ENCODE assay signal across 8 cellular contexts in the genomic region with DNA sequence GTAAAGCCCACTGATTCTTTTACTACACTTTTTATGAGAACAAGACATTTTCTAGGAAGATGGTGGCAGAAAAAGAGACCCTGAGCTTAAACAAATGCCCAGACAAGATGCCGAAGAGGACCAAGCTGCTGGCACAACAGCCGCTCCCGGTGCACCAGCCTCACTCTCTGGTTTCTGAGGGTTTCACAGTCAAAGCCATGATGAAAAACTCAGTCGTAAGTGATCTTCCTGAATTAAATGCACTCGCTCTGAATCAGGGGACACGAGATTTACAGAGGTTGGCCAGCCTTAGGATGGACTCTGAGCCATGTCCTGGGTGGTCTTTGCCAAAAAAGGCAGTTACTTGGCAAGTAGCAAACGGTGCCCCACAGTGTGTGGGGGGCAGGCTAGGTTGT. TPM values are rescaled to one million over a fixed set of nuclear protein-coding genes. Genes with fewer than 3 reads are reported as not detected.
A peak's percentile ranks its signal among the peaks of the same experiment; 100 is the strongest.
DNase-seq lines count a peak whose midpoint lies in the region; ATAC-seq lines count a peak whose summit lies in the region.

No MANE protein-coding gene starts in this region.

- H3K27ac Mint-ChIP-seq in activated naive CD4-positive, alpha-beta T cell treated with anti-CD3 and anti-CD28 coated beads, Interleukin-2, amount 50 U/mL, for 72 hours: peak overlapping the region; percentile 86 to 89
- peak overlapping the region; percentile 89 to 93 for H3K27ac Mint-ChIP-seq in stimulated activated naive CD8-positive, alpha-beta T cell treated with anti-CD3 and anti-CD28 coated beads, Interleukin-15, amount 100 ng/mL, for 72 hours

- H3K27me3 Mint-ChIP-seq in stimulated activated naive CD8-positive, alpha-beta T cell treated with anti-CD3 and anti-CD28 coated beads, Interleukin-15, amount 100 ng/mL, for 72 hours: no peaks in the 10 kb centered on the region

- no peak for ATAC-seq in activated naive CD4-positive, alpha-beta T cell treated with anti-CD3 and anti-CD28 coated beads, Interleukin-2, amount 50 U/mL, for 72 hours
- ATAC-seq in stimulated activated naive CD8-positive, alpha-beta T cell treated with anti-CD3 and anti-CD28 coated beads, Interleukin-15, amount 100 ng/mL, for 72 hours: no peak
- ATAC-seq in GM21717 (IDR thresholded peaks at IDR 0.05; ENCODE audit: unreplicated experiment) (no peak), GM19351 (IDR thresholded peaks at IDR 0.05; ENCODE audit: unreplicated experiment) (no peak)

- DNase-seq in DMS53 (lab: John Stamatoyannopoulos, UW) (peak; percentile 68), DMS53 treated with DMSO at 0.1 percent for 48 hours (lab: John Stamatoyannopoulos, UW; ENCODE audit: unreplicated experiment) (no peak), inferior parietal cortex (ENCODE audit: extremely low spot score) (peak; percentile 49), LoVo (ENCODE audit: low spot score) (no peak)
- DNase-seq in activated naive CD4-positive, alpha-beta T cell treated with anti-CD3 and anti-CD28 coated beads, Interleukin-2, amount 50 U/mL, for 72 hours (ENCODE audit: low spot score in 2 of 2): no peak
- no peak for DNase-seq in stimulated activated naive CD8-positive, alpha-beta T cell treated with anti-CD3 and anti-CD28 coated beads, Interleukin-15, amount 100 ng/mL, for 72 hours

- peaks cover 17% of the 10 kb centered on the region for H3K4me1 Mint-ChIP-seq in stimulated activated naive CD8-positive, alpha-beta T cell treated with anti-CD3 and anti-CD28 coated beads, Interleukin-15, amount 100 ng/mL, for 72 hours

- H3K36me3 Mint-ChIP-seq in activated naive CD4-positive, alpha-beta T cell treated with anti-CD3 and anti-CD28 coated beads, Interleukin-2, amount 50 U/mL, for 72 hours: peaks cover 0 to 4% of the 10 kb centered on the region in 2 donors

- H3K4me3 Mint-ChIP-seq in stimulated activated naive CD8-positive, alpha-beta T cell treated with anti-CD3 and anti-CD28 coated beads, Interleukin-15, amount 100 ng/mL, for 72 hours: peak overlapping the region; percentile 72 to 94

- no peaks in the 10 kb centered on the region for H3K9me3 Mint-ChIP-seq in activated naive CD4-positive, alpha-beta T cell treated with anti-CD3 and anti-CD28 coated beads, Interleukin-2, amount 50 U/mL, for 72 hours
- no peaks in the 10 kb centered on the region for H3K9me3 Mint-ChIP-seq in stimulated activated naive CD8-positive, alpha-beta T cell treated with anti-CD3 and anti-CD28 coated beads, Interleukin-15, amount 100 ng/mL, for 72 hours

RNA-seq across cellular contexts. Expression of a gene that starts 0.4 kb away (rescaled TPM):
- total RNA-seq in activated naive CD4-positive, alpha-beta T cell treated with anti-CD3 and anti-CD28 coated beads, Interleukin-2, amount 50 U/mL, for 72 hours: under 1 TPM in 1 of 2 donors, not detected in 1; 0.43 TPM

RNA-seq across cellular contexts. Expression of a gene that starts 0.6 kb away (rescaled TPM):
- total RNA-seq in activated naive CD4-positive, alpha-beta T cell treated with anti-CD3 and anti-CD28 coated beads, Interleukin-2, amount 50 U/mL, for 72 hours: 1 to 10 TPM in 1 of 2 donors, under 1 TPM in 1; 0.57 to 4.1 TPM

Comparison
In these comparisons a context has a peak if more than half of its experiments do, and no peak if none do; other contexts are left out.
1. DNase-seq: peak in DMS53 (single experiment) and inferior parietal cortex (single experiment); none in DMS53 treated with DMSO at 0.1 percent for 48 hours (single experiment), activated naive CD4-positive, alpha-beta T cell treated with anti-CD3 and anti-CD28 coated beads, Interleukin-2, amount 50 U/mL, for 72 hours (0 of 2), stimulated activated naive CD8-positive, alpha-beta T cell treated with anti-CD3 and anti-CD28 coated beads, Interleukin-15, amount 100 ng/mL, for 72 hours (0 of 2) and LoVo (single experiment).